In genomic region chr5:180790020-180790419, GRCh38 we compare ENCODE assay signal across 8 cellular contexts. TPM values are rescaled to one million over a fixed set of nuclear protein-coding genes. Genes with fewer than 3 reads are reported as not detected.
DNase-seq lines count a peak whose midpoint lies in the region; ATAC-seq and TF ChIP-seq lines count a peak whose summit lies in the region.
"Had no signal": no experiment of that assay in that cellular context is flagged by ENCODE, and none has a peak within 500 bp of the region (broad histone marks: within the 10 kb centered on the region; RNA-seq: fewer than 3 reads in every experiment).

No MANE protein-coding gene starts in this region.

- peaks cover 46% of the 10 kb centered on the region in 2 donors for H3K4me1 Mint-ChIP-seq in effector memory CD8-positive, alpha-beta T cell (ENCODE audit: low read depth in 2 of 2)

- H3K23ac ChIP-seq in neuronal stem cell (ENCODE audit: low read depth, low read length, poor library complexity), result peak overlapping the region; percentile 1

- H3K79me2 ChIP-seq in OCI-LY1 (ENCODE audit: insufficient read depth, low read length), result peaks cover 14% of the 10 kb centered on the region

- H3K4me3 Mint-ChIP-seq in effector memory CD8-positive, alpha-beta T cell, result no peak overlapping the region

- H2BK5ac ChIP-seq in neuronal stem cell (ENCODE audit: low read length), result no peak overlapping the region

- peak; percentile 69 for ATAC-seq in effector memory CD8-positive, alpha-beta T cell (replicated peaks)

- H3F3A ChIP-seq in OCI-LY1 (ENCODE audit: insufficient read depth, low read length), result no peaks in the 10 kb centered on the region

- in situ Hi-C loops in ACHN (cut with HindIII; ENCODE audit: low pct_ligation_motif_present, low pct_unique_long_range_greater_than_20kb, low sequenced_read_pairs), result no loop called here

- no peak overlapping the region for H3K18ac ChIP-seq in neuronal stem cell (ENCODE audit: low read length)

- H3K36me3 ChIP-seq in OCI-LY1 (ENCODE audit: insufficient read depth, low read length) (peaks cover 52% of the 10 kb centered on the region), neuronal stem cell (replicated peaks in 1 of 2; ENCODE audit: control insufficient read depth in 2 of 2, insufficient read depth in 2 of 2, low read length in 2 of 2) (peaks cover 22 to 55% of the 10 kb centered on the region in 2 donors)

- H2AFZ ChIP-seq in OCI-LY1 (ENCODE audit: low read length) (no peak overlapping the region), neuronal stem cell (ENCODE audit: low read length) (no peak overlapping the region)

- H3K27me3 Mint-ChIP-seq in effector memory CD8-positive, alpha-beta T cell, result no peaks in the 10 kb centered on the region

- peaks cover 68% of the 10 kb centered on the region for H3K36me3 Mint-ChIP-seq in effector memory CD8-positive, alpha-beta T cell (ENCODE audit: insufficient read depth)

- H3K4me2 ChIP-seq in OCI-LY1 (ENCODE audit: low read length), result no peak overlapping the region
- H3K4me2 ChIP-seq in neuronal stem cell (ENCODE audit: insufficient read depth, low read length, poor library complexity, severe bottlenecking), result no peak overlapping the region

- no peak overlapping the region for H2AK5ac ChIP-seq in neuronal stem cell (ENCODE audit: low read depth, low read length)

- no peaks in the 10 kb centered on the region for H3K9me3 Mint-ChIP-seq in effector memory CD8-positive, alpha-beta T cell

- peak overlapping the region; percentile 41 to 54 for H3K27ac Mint-ChIP-seq in effector memory CD8-positive, alpha-beta T cell

- no peak overlapping the region for H3K14ac ChIP-seq in neuronal stem cell (ENCODE audit: low read length)

- no peak overlapping the region for H2BK12ac ChIP-seq in neuronal stem cell (ENCODE audit: low read length)

- no peak overlapping the region for H4K8ac ChIP-seq in neuronal stem cell (ENCODE audit: low read depth, low read length)

- H2BK15ac ChIP-seq in neuronal stem cell (ENCODE audit: low read length), result no peak overlapping the region

- no peaks in the 10 kb centered on the region for H3K9me3 ChIP-seq in OCI-LY1 (ENCODE audit: low read length)
- H3K9me3 ChIP-seq in neuronal stem cell (replicated peaks in 1 of 2; ENCODE audit: control insufficient read depth in 2 of 2, insufficient read depth in 1 of 2, low read depth in 1 of 2, low read length in 2 of 2), result no peaks in the 10 kb centered on the region

- H3K9me2 ChIP-seq in OCI-LY1 (ENCODE audit: low read depth, low read length), result no peaks in the 10 kb centered on the region

- H3K27ac ChIP-seq in OCI-LY1 (ENCODE audit: low read depth, low read length, poor library complexity, severe bottlenecking) (no peak overlapping the region), neuronal stem cell (replicated peaks; ENCODE audit: low read length) (no peak overlapping the region)

- H3K4me1 ChIP-seq in OCI-LY1 (ENCODE audit: insufficient read depth, low read length, severe bottlenecking) (peaks cover 20% of the 10 kb centered on the region), neuronal stem cell (ENCODE audit: control insufficient read depth in 2 of 2, insufficient read depth in 1 of 2, low read depth in 1 of 2, low read length in 2 of 2) (peaks cover 22 to 24% of the 10 kb centered on the region in 2 donors)

- H3K79me1 ChIP-seq in neuronal stem cell (ENCODE audit: low read depth, low read length), result peaks cover 13% of the 10 kb centered on the region

- H4K91ac ChIP-seq in neuronal stem cell (ENCODE audit: low read depth, low read length, poor library complexity), result no peak overlapping the region

- no peaks in the 10 kb centered on the region for H3K27me3 ChIP-seq in OCI-LY1 (ENCODE audit: insufficient read depth, low read length)
- no peaks in the 10 kb centered on the region for H3K27me3 ChIP-seq in neuronal stem cell (ENCODE audit: control insufficient read depth in 3 of 3, insufficient read depth in 3 of 3, low read depth in 1 of 3, low read length in 3 of 3)

- no peak for DNase-seq in effector memory CD8-positive, alpha-beta T cell
- no peak for DNase-seq in neuronal stem cell (ENCODE audit: low spot score)
- DNase-seq in head of caudate nucleus, result no peak
- no peak for DNase-seq in ACHN
- no peak for DNase-seq in NCI-H146 (lab: John Stamatoyannopoulos, UW)
- DNase-seq: NCI-H2227 treated with DMSO at 0.1 percent for 48 hours had no signal

- no peak overlapping the region for H3K4ac ChIP-seq in neuronal stem cell (ENCODE audit: low read length)

- H4K20me1 ChIP-seq in OCI-LY1 (ENCODE audit: insufficient read depth, low read length), result no peaks in the 10 kb centered on the region

- intact Hi-C loops in head of caudate nucleus (cut with DNase I), result no loop called here

- WGBS in neuronal stem cell (ENCODE audit: extremely low coverage in 2 of 2, insufficient read length in 2 of 2, insufficient replicate concordance in 1 of 2), 2 donors, result no CpG with 5 or more reads among the region's 8 CpGs

- no peak overlapping the region for H3K4me3 ChIP-seq in OCI-LY1 (ENCODE audit: low read depth, low read length, poor library complexity, severe bottlenecking)
- no peak overlapping the region for H3K4me3 ChIP-seq in neuronal stem cell (ENCODE audit: low read length in 2 of 2)

- H3K9ac ChIP-seq in OCI-LY1 (ENCODE audit: low read length) (no peak overlapping the region), neuronal stem cell (ENCODE audit: low read depth, low read length, poor library complexity) (no peak overlapping the region)

- TF ChIP-seq CTCF in GM12873 (IDR thresholded peaks at IDR 0.05; ENCODE audit: insufficient read depth, low read depth, low read length, missing control alignments) (peak; percentile 14), OCI-LY1 (IDR thresholded peaks at IDR 0.05; ENCODE audit: low read length) (peak; percentile 47)

- no peak overlapping the region for H2BK120ac ChIP-seq in neuronal stem cell (ENCODE audit: low read depth, low read length)

RNA-seq across cellular contexts. Expression of gene MGAT1, which starts 12.6 kb away (rescaled TPM):
- polyA plus RNA-seq in neuronal stem cell (2013, experiment 1 of 2), result 43.6 TPM
- polyA plus RNA-seq in neuronal stem cell (2013, experiment 2 of 2), result 43.0 TPM

RNA-seq across cellular contexts. Expression of gene OR2Y1, which starts 50.2 kb away (rescaled TPM):
- not detected for polyA plus RNA-seq in neuronal stem cell (2013, experiment 1 of 2)
- not detected for polyA plus RNA-seq in neuronal stem cell (2013, experiment 2 of 2)
